Comparison of ENCODE assay signal across 24 cellular contexts in genomic region chr17:67484261-67484660, GRCh38.
"Had no signal": no experiment of that assay in that cellular context is flagged by ENCODE, and none has a peak within 500 bp of the region (broad histone marks: within the 10 kb centered on the region; RNA-seq: fewer than 3 reads in every experiment).

No MANE protein-coding gene starts in this region.

- DNase-seq: activated CD4-positive, CD25-positive, alpha-beta regulatory T cell treated with anti-CD3 and anti-CD28 coated beads, Interleukin-2, amount 50 U/mL, for 72 hours; activated naive CD4-positive, alpha-beta T cell; activated T-cell treated with anti-CD3 and anti-CD28 coated beads for 4 hours; anterior cingulate cortex; effector CD4-positive, alpha-beta T cell; gastrocnemius medialis; hypothalamus; left ventricle myocardium superior; midbrain; occipital lobe; posterior cingulate gyrus; small intestine; stimulated activated CD4-positive, alpha-beta T cell treated with anti-CD3 and anti-CD28 coated beads, Interleukin-2, amount 100 ng/mL, for 24 hours; T-helper 1 cell; upper lobe of left lung; WERI-Rb-1 had no signal

- H3K36me3 ChIP-seq: gastrocnemius medialis, thoracic aorta, WERI-Rb-1 had no signal

- H3K27ac Mint-ChIP-seq: activated T-helper 2 cell treated with anti-CD3 and anti-CD28 coated beads, Interferon-gamma antibody, Interleukin-2, Interleukin-4, amounts not matched to agents 10 μg/mL and 5 μg/mL and 100 μg/mL, durations not matched to agents 14 hours and 24 hours and 36 hours; dendritic cell treated with granulocyte-macrophage colony-stimulating factor and Interleukin-4, amounts not matched to agents 40 ng/mL and 50 ng/mL, for 4 days; stimulated activated memory B cell treated with anti-CD40 and anti-IgM and Interleukin-4, amounts not matched to agents 10 μg/mL and 1 μg/mL and 100 μg/mL, for 72 hours had no signal

- H3K9me3 ChIP-seq: gastrocnemius medialis, thoracic aorta, upper lobe of left lung had no signal

- H3K4me3 ChIP-seq: gastrocnemius medialis, thoracic aorta, upper lobe of left lung had no signal

- ATAC-seq: gastrocnemius medialis; left ventricle myocardium superior; sciatic nerve; SK-N-SH treated with all-trans-retinoic acid at 6 μM for 48 hours; stimulated activated memory B cell treated with anti-CD40 and anti-IgM and Interleukin-4, amounts not matched to agents 10 μg/mL and 1 μg/mL and 100 μg/mL, for 72 hours had no signal

- H3K27ac ChIP-seq: gastrocnemius medialis, thoracic aorta, upper lobe of left lung, WERI-Rb-1 had no signal

- H3K27me3 Mint-ChIP-seq: dendritic cell treated with granulocyte-macrophage colony-stimulating factor and Interleukin-4, amounts not matched to agents 40 ng/mL and 50 ng/mL, for 4 days; stimulated activated memory B cell treated with anti-CD40 and anti-IgM and Interleukin-4, amounts not matched to agents 10 μg/mL and 1 μg/mL and 100 μg/mL, for 72 hours had no signal

- H3K9me3 Mint-ChIP-seq: activated T-helper 2 cell treated with anti-CD3 and anti-CD28 coated beads, Interferon-gamma antibody, Interleukin-2, Interleukin-4, amounts not matched to agents 10 μg/mL and 5 μg/mL and 100 μg/mL, durations not matched to agents 14 hours and 24 hours and 36 hours; dendritic cell treated with granulocyte-macrophage colony-stimulating factor and Interleukin-4, amounts not matched to agents 40 ng/mL and 50 ng/mL, for 4 days; stimulated activated memory B cell treated with anti-CD40 and anti-IgM and Interleukin-4, amounts not matched to agents 10 μg/mL and 1 μg/mL and 100 μg/mL, for 72 hours had no signal

- H3K27me3 ChIP-seq: gastrocnemius medialis, upper lobe of left lung had no signal

- FAIRE-seq: small intestine, TTC549 had no signal

- H3K4me3 Mint-ChIP-seq: brain; dendritic cell treated with granulocyte-macrophage colony-stimulating factor and Interleukin-4, amounts not matched to agents 40 ng/mL and 50 ng/mL, for 4 days; stimulated activated memory B cell treated with anti-CD40 and anti-IgM and Interleukin-4, amounts not matched to agents 10 μg/mL and 1 μg/mL and 100 μg/mL, for 72 hours had no signal
